8 cellular contexts compared by ENCODE assay signal in the genomic region with DNA sequence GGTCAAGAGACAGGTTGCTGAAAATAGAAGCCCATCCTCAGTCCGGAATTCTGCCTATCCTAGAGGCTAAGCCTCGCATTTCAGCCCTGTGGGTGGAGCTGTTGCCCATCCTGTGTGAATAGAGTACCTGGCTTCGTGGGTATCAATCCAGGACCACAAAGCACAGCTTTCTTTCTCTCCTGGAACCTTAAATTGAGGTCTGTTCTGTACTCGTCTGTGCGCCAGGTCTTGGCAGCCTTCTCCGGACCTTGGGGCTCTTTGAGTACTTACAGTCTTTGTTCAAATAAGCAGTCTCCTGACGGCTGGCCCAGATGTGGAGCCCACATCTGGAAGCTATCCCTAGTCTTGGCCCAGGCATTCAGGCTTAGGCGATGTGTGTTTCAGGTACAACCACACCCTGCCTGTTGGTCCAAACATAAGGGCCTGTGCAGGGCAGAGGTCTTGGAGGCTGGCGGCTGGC.
A peak's percentile ranks its signal among the peaks of the same experiment; 100 is the strongest.
DNase-seq lines count a peak whose midpoint lies in the region; ATAC-seq and TF ChIP-seq lines count a peak whose summit lies in the region.

No MANE protein-coding gene starts in this region.

- ATAC-seq in left colon = peak; percentile 67
- no peak for ATAC-seq in HG03354 (IDR thresholded peaks at IDR 0.05; ENCODE audit: poor library complexity, severe bottlenecking, unreplicated experiment)
- ATAC-seq in HG03439 (IDR thresholded peaks at IDR 0.05; ENCODE audit: unreplicated experiment) = no peak

- intact Hi-C loops in left colon (cut with DNase I, micrococcal nuclease) = loop anchor here in 1 of 2 donors (10.0 kb wide), 1 partner anchor 100 kb away; no protein-coding TSS in a partner anchor

- DNase-seq in D341Med (ENCODE audit: low spot score) = peak; percentile 58
- DNase-seq in amniotic epithelial cell (ENCODE audit: low read depth) = peak; percentile 2
- peak in 1 of 2 donors; percentile 31 for DNase-seq in left colon
- no peak for DNase-seq in GM03348 (ENCODE audit: low spot score)
- DNase-seq in NCI-H774 (lab: John Stamatoyannopoulos, UW) = no peak

- TF ChIP-seq CTCF in LNCAP (IDR thresholded peaks at IDR 0.05) = peak; percentile 37; the same call in 1 of the 2 replicates

Comparison
In these comparisons a context has a peak if more than half of its experiments do, and no peak if none do; other contexts are left out.
1. DNase-seq: peak in D341Med (single experiment) and amniotic epithelial cell (single experiment); none in GM03348 (single experiment) and NCI-H774 (single experiment).